ENCODE assay signal across 16 cellular contexts in the genomic region with DNA sequence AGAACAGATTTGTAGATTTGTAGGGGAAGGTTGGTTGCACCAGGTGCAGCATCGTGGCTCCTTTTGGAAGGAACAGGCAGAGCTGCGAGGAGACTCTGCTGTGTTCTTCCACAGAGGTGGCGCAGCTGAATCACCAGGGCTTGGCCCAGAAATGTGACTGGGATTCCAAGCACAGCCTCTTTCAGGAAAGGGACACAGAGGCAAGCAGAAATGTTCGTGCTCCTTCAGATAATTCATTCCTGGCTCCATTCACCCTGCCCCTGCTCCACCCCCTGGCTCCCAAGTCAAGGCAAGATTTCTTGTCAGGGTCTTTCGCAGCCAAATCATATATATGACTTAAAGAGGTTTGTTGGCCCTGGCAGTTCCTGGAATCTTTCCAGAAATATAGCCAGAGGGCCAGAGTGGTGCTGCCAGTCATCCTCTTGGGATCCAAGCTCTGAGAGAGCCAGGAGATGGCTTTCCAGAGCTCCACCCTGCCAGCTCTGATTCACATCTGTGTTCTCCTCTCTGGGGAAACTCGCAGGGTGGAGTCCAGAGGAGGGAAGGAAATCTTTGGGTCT.
DNase-seq lines count a peak whose midpoint lies in the region; ATAC-seq and TF ChIP-seq lines count a peak whose summit lies in the region.
"Had no signal": no experiment of that assay in that cellular context is flagged by ENCODE, and none has a peak within 500 bp of the region (broad histone marks: within the 10 kb centered on the region; RNA-seq: fewer than 3 reads in every experiment).

No MANE protein-coding gene starts in this region.

- peaks cover 9% of the 10 kb centered on the region for H3K4me1 ChIP-seq in foreskin keratinocyte

- peak overlapping the region; percentile 14 for H3K27ac ChIP-seq in foreskin keratinocyte

- DNase-seq in AG20443 (ENCODE audit: low spot score) (peak; percentile 83), T1000 (lab: John Stamatoyannopoulos, UW) (peak; percentile 7), foreskin keratinocyte (peak in 1 of 2 donors; percentile 60), posterior vena cava (ENCODE audit: low spot score) (peak; percentile 85), NCI-H510A (lab: John Stamatoyannopoulos, UW) (no peak), NCI-H1694 (lab: John Stamatoyannopoulos, UW) (no peak)
- DNase-seq in stimulated activated naive CD4-positive, alpha-beta T cell treated with Interleukin-2 at 50 U/mL for 16 hours (lab: John Stamatoyannopoulos, UW): no peak
- DNase-seq: activated CD8-positive, alpha-beta T cell treated with anti-CD3 and anti-CD28 coated beads, Interleukin-2, amount 10 ng/mL, durations not matched to agents 7 days and 5 days; activated naive CD4-positive, alpha-beta T cell; foreskin melanocyte; naive thymus-derived CD8-positive, alpha-beta T cell; NCI-H1436; NCI-H748 treated with DMSO at 0.1 percent for 48 hours; SIG-M5; thyroid gland had no signal

- intact Hi-C loops in posterior vena cava (cut with DNase I): no loop called here

- peak; percentile 86 for ATAC-seq in foreskin keratinocyte
- no peak for ATAC-seq in HG02852 (IDR thresholded peaks at IDR 0.05; ENCODE audit: unreplicated experiment)
- ATAC-seq: activated CD8-positive, alpha-beta T cell treated with anti-CD3 and anti-CD28 coated beads, Interleukin-2, amount 10 ng/mL, durations not matched to agents 7 days and 5 days; naive thymus-derived CD8-positive, alpha-beta T cell had no signal

- H3K27me3 ChIP-seq in foreskin keratinocyte: no peaks in the 10 kb centered on the region
- H3K27me3 ChIP-seq: thyroid gland had no signal

- TF ChIP-seq CTCF in foreskin keratinocyte (conservative IDR thresholded peaks at IDR 0.05): no peak

Comparison
In these comparisons a context has a peak if more than half of its experiments do, and no peak if none do; other contexts are left out.
1. DNase-seq: peak in AG20443 (single experiment), T1000 (single experiment) and posterior vena cava (single experiment); none in NCI-H510A (single experiment), stimulated activated naive CD4-positive, alpha-beta T cell treated with Interleukin-2 at 50 U/mL for 16 hours (single experiment) and NCI-H1694 (single experiment).